Comparison of ENCODE assay signal across 17 cellular contexts in the genomic region with DNA sequence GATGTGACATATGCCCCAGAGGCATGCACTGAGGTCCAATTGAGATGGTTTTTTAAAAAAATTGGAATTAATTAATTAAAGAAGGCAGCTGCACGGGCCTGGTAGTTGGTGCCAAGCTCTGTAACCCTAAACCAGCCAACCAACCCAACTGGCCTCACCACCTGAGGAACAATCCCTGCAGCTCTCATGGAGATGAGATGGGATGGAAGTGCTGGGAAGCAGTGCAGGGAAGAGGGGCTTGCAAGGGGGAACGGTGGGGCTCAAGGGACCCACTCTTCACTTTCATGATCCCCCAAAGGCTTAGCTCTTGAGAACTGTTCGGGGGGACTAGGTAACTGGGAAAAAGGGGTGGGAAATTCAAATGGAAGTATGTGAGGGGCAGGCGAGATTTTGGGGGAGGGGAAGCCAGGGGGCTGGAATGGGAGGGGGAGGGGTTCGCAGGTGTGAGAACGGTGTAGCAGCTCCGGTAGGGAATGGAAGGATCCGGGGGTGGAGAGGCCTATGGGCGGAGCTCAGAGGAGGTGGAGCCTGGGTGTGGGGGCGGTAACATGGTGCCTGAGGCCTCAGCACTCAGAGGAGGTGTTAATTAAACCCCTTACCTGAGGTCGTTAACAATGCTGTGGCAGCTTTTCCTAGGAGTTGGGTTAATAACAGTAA. TPM values are rescaled to one million over a fixed set of nuclear protein-coding genes. Genes with fewer than 3 reads are reported as not detected.
DNase-seq lines count a peak whose midpoint lies in the region; ATAC-seq and TF ChIP-seq lines count a peak whose summit lies in the region.
"Had no signal": no experiment of that assay in that cellular context is flagged by ENCODE, and none has a peak within 500 bp of the region (broad histone marks: within the 10 kb centered on the region; RNA-seq: fewer than 3 reads in every experiment).

No MANE protein-coding gene starts in this region.

- H3K9me3 ChIP-seq in CD8-positive, alpha-beta memory T cell (ENCODE audit: low read length) = no peaks in the 10 kb centered on the region
- H3K9me3 ChIP-seq: breast epithelium, lower lobe of right lung, right atrium auricular region had no signal

- H3K9me3 Mint-ChIP-seq in WTC11 = no peaks in the 10 kb centered on the region
- no peaks in the 10 kb centered on the region for H3K9me3 Mint-ChIP-seq in CD8-positive, alpha-beta memory T cell
- H3K9me3 Mint-ChIP-seq: activated T-cell treated with anti-CD3 and anti-CD28 coated beads, Interleukin-2, amount 50 U/mL, for 24 hours; natural killer cell treated with Interleukin-12 subunit alpha and Interleukin-12 subunit beta and Interleukin-15 and Interleukin-18, amount 100 ng/mL, for 72 hours had no signal

- H3K27ac Mint-ChIP-seq in WTC11 = peak overlapping the region; percentile 94
- peak overlapping the region in 1 of 8 donors; percentile 26 for H3K27ac Mint-ChIP-seq in CD8-positive, alpha-beta memory T cell
- H3K27ac Mint-ChIP-seq: activated naive CD8-positive, alpha-beta T cell; activated T-cell treated with anti-CD3 and anti-CD28 coated beads, Interleukin-2, amount 50 U/mL, for 24 hours; natural killer cell treated with Interleukin-12 subunit alpha and Interleukin-12 subunit beta and Interleukin-15 and Interleukin-18, amount 100 ng/mL, for 72 hours had no signal

- no peak overlapping the region for H2BK5ac ChIP-seq in mesendoderm (ENCODE audit: low read length)

- H2AK5ac ChIP-seq in mesendoderm (ENCODE audit: low read length) = no peak overlapping the region

- H3K23ac ChIP-seq in mesendoderm (ENCODE audit: low read length) = no peak overlapping the region

- no peak overlapping the region for H3K18ac ChIP-seq in mesendoderm (ENCODE audit: low read length)

- no peak overlapping the region for H3K4me2 ChIP-seq in mesendoderm (ENCODE audit: low read length)
- H3K4me2 ChIP-seq: PC-9 had no signal

- CTCF ChIA-PET in WTC11 (lab: Charles Lee) = interaction anchor here (0.6 to 1.7 kb wide), 25 partner anchors 9 to 381 kb away, joined by 3 to 11 read pairs (median 4); partner anchors contain the start of genes NGFR, PHB1, PHOSPHO1 and ZNF652
- CTCF ChIA-PET in CD8-positive, alpha-beta memory T cell (lab: Charles Lee) = interaction anchor here (1.5 to 6.8 kb wide), 4 partner anchors 10 to 54 kb away, joined by 6 to 90 read pairs (median 24); no protein-coding TSS in a partner anchor

- H3K4me3 Mint-ChIP-seq in WTC11 = peak overlapping the region; percentile 24; the same call in 1 of the 2 replicates
- no peak overlapping the region for H3K4me3 Mint-ChIP-seq in CD8-positive, alpha-beta memory T cell
- H3K4me3 Mint-ChIP-seq: activated naive CD8-positive, alpha-beta T cell; activated T-cell treated with anti-CD3 and anti-CD28 coated beads, Interleukin-2, amount 50 U/mL, for 24 hours; natural killer cell treated with Interleukin-12 subunit alpha and Interleukin-12 subunit beta and Interleukin-15 and Interleukin-18, amount 100 ng/mL, for 72 hours had no signal

- no peak overlapping the region for H4K8ac ChIP-seq in mesendoderm (ENCODE audit: low read depth, low read length)

- no peaks in the 10 kb centered on the region for H3K79me2 ChIP-seq in mesendoderm (ENCODE audit: control insufficient read depth, insufficient read depth, low read length)

- H3K4ac ChIP-seq in mesendoderm (ENCODE audit: low read depth, low read length) = no peak overlapping the region

- peaks cover 51% of the 10 kb centered on the region for H3K4me1 Mint-ChIP-seq in WTC11
- H3K4me1 Mint-ChIP-seq in CD8-positive, alpha-beta memory T cell = peaks cover 13 to 20% (median 14%) of the 10 kb centered on the region in 3 donors

- POLR2A ChIA-PET in WTC11 (lab: Charles Lee) = interaction anchor here (1.4 kb wide), 2 partner anchors 9 to 11 kb away, joined by 3 to 4 read pairs; no protein-coding TSS in a partner anchor
- POLR2A ChIA-PET in CD8-positive, alpha-beta memory T cell (lab: Charles Lee) = no interaction called here

- H3K27ac ChIP-seq in mesendoderm (ENCODE audit: low read depth, low read length) = no peak overlapping the region
- H3K27ac ChIP-seq in CD8-positive, alpha-beta memory T cell (ENCODE audit: low read depth, low read length) = no peak overlapping the region
- H3K27ac ChIP-seq: lower lobe of right lung, PC-9, right atrium auricular region had no signal

- H3K27me3 Mint-ChIP-seq in WTC11 (ENCODE audit: low read depth) = no peaks in the 10 kb centered on the region
- H3K27me3 Mint-ChIP-seq in CD8-positive, alpha-beta memory T cell = no peaks in the 10 kb centered on the region
- H3K27me3 Mint-ChIP-seq: activated naive CD8-positive, alpha-beta T cell; activated T-cell treated with anti-CD3 and anti-CD28 coated beads, Interleukin-2, amount 50 U/mL, for 24 hours; natural killer cell treated with Interleukin-12 subunit alpha and Interleukin-12 subunit beta and Interleukin-15 and Interleukin-18, amount 100 ng/mL, for 72 hours had no signal

- no peak overlapping the region for H2BK15ac ChIP-seq in mesendoderm (replicated peaks; ENCODE audit: low read depth)

- H3K27me3 ChIP-seq in mesendoderm (ENCODE audit: insufficient read depth, low read length, poor library complexity) = no peaks in the 10 kb centered on the region
- H3K27me3 ChIP-seq in CD8-positive, alpha-beta memory T cell (ENCODE audit: insufficient read depth, low read length, poor library complexity, severe bottlenecking) = no peaks in the 10 kb centered on the region
- H3K27me3 ChIP-seq: breast epithelium, right atrium auricular region had no signal

- ATAC-seq in WTC11 = peak; percentile 99
- ATAC-seq: lower lobe of right lung; natural killer cell treated with Interleukin-12 subunit alpha and Interleukin-12 subunit beta and Interleukin-15 and Interleukin-18, amount 100 ng/mL, for 72 hours had no signal

- no peak overlapping the region for H3K56ac ChIP-seq in mesendoderm (ENCODE audit: low read length)

- DNase-seq in ELF-1 (ENCODE audit: low read depth, low spot score) (peak; percentile 89), WTC11 (ENCODE audit: low spot score) (peak; percentile 95), mesendoderm (peak; percentile 86), NCI-H446 (lab: John Stamatoyannopoulos, UW) (no peak), NOMO-1 treated with dmso at 0.1 percent for 144 hours (lab: John Stamatoyannopoulos, UW; ENCODE audit: unreplicated experiment) (no peak), LoVo (ENCODE audit: low spot score) (no peak)
- DNase-seq in CD8-positive, alpha-beta memory T cell = no peak
- DNase-seq: activated T-cell treated with anti-CD3 and anti-CD28 coated beads, Interleukin-2, amount 50 U/mL, for 24 hours; hippocampal formation; lower lobe of right lung; NCI-H2227 treated with DMSO at 0.1 percent for 48 hours; PC-9 had no signal

- no peaks in the 10 kb centered on the region for H3K36me3 ChIP-seq in mesendoderm (ENCODE audit: control insufficient read depth, insufficient read depth, low read length)
- no peaks in the 10 kb centered on the region for H3K36me3 ChIP-seq in CD8-positive, alpha-beta memory T cell (ENCODE audit: insufficient read depth, low read length)
- H3K36me3 ChIP-seq: breast epithelium, lower lobe of right lung, right atrium auricular region had no signal

- no peaks in the 10 kb centered on the region for H3K79me1 ChIP-seq in mesendoderm (ENCODE audit: low read length)

- H3K4me1 ChIP-seq in mesendoderm (ENCODE audit: control insufficient read depth, low read depth, low read length) = peaks cover 3% of the 10 kb centered on the region
- H3K4me1 ChIP-seq in CD8-positive, alpha-beta memory T cell (ENCODE audit: insufficient read depth, low read length) = no peaks in the 10 kb centered on the region
- H3K4me1 ChIP-seq: breast epithelium, lower lobe of right lung, right atrium auricular region had no signal

- TF ChIP-seq RAD21 in Ishikawa (IDR thresholded peaks at IDR 0.05; ENCODE audit: low read depth) = no peak

- peak; percentile 44; the same call in 1 of the 2 replicates for TF ChIP-seq EP300 in Ishikawa (IDR thresholded peaks at IDR 0.05; ENCODE audit: borderline replicate concordance)

- no peak for TF ChIP-seq CTCF in WTC11 (IDR thresholded peaks at IDR 0.05)

- H4K5ac ChIP-seq in mesendoderm (ENCODE audit: low read length) = no peak overlapping the region

- no peak overlapping the region for H3K9ac ChIP-seq in mesendoderm (ENCODE audit: low read length)

- H2BK120ac ChIP-seq in mesendoderm (ENCODE audit: low read depth, low read length) = no peak overlapping the region

- H3K36me3 Mint-ChIP-seq in WTC11 = no peaks in the 10 kb centered on the region
- H3K36me3 Mint-ChIP-seq in CD8-positive, alpha-beta memory T cell = peaks cover 1 to 27% (median 2%) of the 10 kb centered on the region in 3 donors
- H3K36me3 Mint-ChIP-seq: activated naive CD8-positive, alpha-beta T cell; natural killer cell treated with Interleukin-12 subunit alpha and Interleukin-12 subunit beta and Interleukin-15 and Interleukin-18, amount 100 ng/mL, for 72 hours had no signal

- WGBS in mesendoderm (ENCODE audit: extremely low coverage, insufficient coverage, low lambda C conversion rate) = no CpG with 5 or more reads among the region's 11 CpGs

- H3K4me3 ChIP-seq in mesendoderm (ENCODE audit: low read length) = no peak overlapping the region
- no peak overlapping the region for H3K4me3 ChIP-seq in CD8-positive, alpha-beta memory T cell (ENCODE audit: low read length)
- H3K4me3 ChIP-seq: breast epithelium, lower lobe of right lung, PC-9, right atrium auricular region had no signal

TF ChIP-seq in Ishikawa, 13 proteins besides CTCF, POLR2A, EP300 and RAD21 (continues in another document):
- peak; percentile 82 for TF ChIP-seq EGR1 (IDR thresholded peaks at IDR 0.05)
- peak; percentile 69; the same call in 1 of the 2 replicates for TF ChIP-seq TCF12 (IDR thresholded peaks at IDR 0.05; ENCODE audit: low read depth)

TF ChIP-seq in WTC11, 78 proteins besides CTCF, POLR2A, EP300 and RAD21 (continues in another document):
- 0 out of 2 replicates have a peak, but pooled peaks have one; percentile 26 for TF ChIP-seq SP1 (CRISPR knock-in tag; conservative IDR thresholded peaks at IDR 0.05)

RNA-seq across cellular contexts. Expression of gene ZNF652, which starts 9.3 kb away (rescaled TPM):
- 40.8 to 46.0 TPM (median 44.2 TPM) in 3 replicates for total RNA-seq in WTC11 (2021)
- polyA plus RNA-seq in mesendoderm (2013, experiment 1 of 2) = 13.3 TPM
- polyA plus RNA-seq in mesendoderm (2013, experiment 2 of 2) = 12.8 TPM
- 10 to 100 TPM; 11.5 to 11.9 TPM for total RNA-seq in CD8-positive, alpha-beta memory T cell
- polyA plus RNA-seq in CD8-positive, alpha-beta memory T cell = 27.7 TPM

RNA-seq across cellular contexts. Expression of gene PHB1, which starts 43.4 kb away (rescaled TPM):
- total RNA-seq in WTC11 (2021) = 350 to 375 TPM (median 362 TPM) in 3 replicates
- 209 TPM for polyA plus RNA-seq in mesendoderm (2013, experiment 1 of 2)
- polyA plus RNA-seq in mesendoderm (2013, experiment 2 of 2) = 211 TPM
- total RNA-seq in CD8-positive, alpha-beta memory T cell = 100 to 1,000 TPM; 440 to 450 TPM
- polyA plus RNA-seq in CD8-positive, alpha-beta memory T cell = 164 TPM

Comparison
In these comparisons a context has a peak if more than half of its experiments do, and no peak if none do; other contexts are left out.
1. DNase-seq: peak in ELF-1 (single experiment), WTC11 (single experiment) and mesendoderm (single experiment); none in CD8-positive, alpha-beta memory T cell (0 of 5), NCI-H446 (0 of 2), NOMO-1 treated with dmso at 0.1 percent for 144 hours (single experiment) and LoVo (single experiment).